Comparison of ENCODE assay signal across 8 cellular contexts in genomic region chrX:11724122-11725017, GRCh38. TPM values are rescaled to one million over a fixed set of nuclear protein-coding genes. Genes with fewer than 3 reads are reported as not detected.
DNase-seq lines count a peak whose midpoint lies in the region; ATAC-seq and TF ChIP-seq lines count a peak whose summit lies in the region.
"Had no signal": no experiment of that assay in that cellular context is flagged by ENCODE, and none has a peak within 500 bp of the region (broad histone marks: within the 10 kb centered on the region; RNA-seq: fewer than 3 reads in every experiment).

No MANE protein-coding gene starts in this region.

- no peaks in the 10 kb centered on the region for H3K36me3 ChIP-seq in OCI-LY1 (ENCODE audit: insufficient read depth, low read length)
- H3K36me3 ChIP-seq in naive thymus-derived CD4-positive, alpha-beta T cell (ENCODE audit: control insufficient read depth in 2 of 3, insufficient read depth in 3 of 3, low read length in 3 of 3), result no peaks in the 10 kb centered on the region

- intact Hi-C loops in naive thymus-derived CD4-positive, alpha-beta T cell (cut with micrococcal nuclease), result loop anchor here (1.0 to 5.0 kb wide), 3 partner anchors 46 to 1537 kb away; no protein-coding TSS in a partner anchor

- POLR2A ChIA-PET in naive thymus-derived CD4-positive, alpha-beta T cell (lab: Charles Lee), result no interaction called here

- H3K4me3 Mint-ChIP-seq in naive thymus-derived CD4-positive, alpha-beta T cell, result peak overlapping the region in 1 of 10 donors; percentile 27

- H3K79me2 ChIP-seq in OCI-LY1 (ENCODE audit: insufficient read depth, low read length), result no peaks in the 10 kb centered on the region

- peak; percentile 51 for ATAC-seq in naive thymus-derived CD4-positive, alpha-beta T cell

- no peaks in the 10 kb centered on the region for H3K4me1 ChIP-seq in OCI-LY1 (ENCODE audit: insufficient read depth, low read length, severe bottlenecking)
- no peaks in the 10 kb centered on the region for H3K4me1 ChIP-seq in naive thymus-derived CD4-positive, alpha-beta T cell (ENCODE audit: control insufficient read depth in 2 of 2, insufficient read depth in 2 of 2, low read length in 2 of 2)

- no peaks in the 10 kb centered on the region for H3K36me3 Mint-ChIP-seq in naive thymus-derived CD4-positive, alpha-beta T cell

- no peaks in the 10 kb centered on the region for H3K9me2 ChIP-seq in OCI-LY1 (ENCODE audit: low read depth, low read length)

- H3K27ac Mint-ChIP-seq in naive thymus-derived CD4-positive, alpha-beta T cell, result peak overlapping the region in 1 of 9 donors; percentile 24

- no peak overlapping the region for H3K27ac ChIP-seq in OCI-LY1 (ENCODE audit: low read depth, low read length, poor library complexity, severe bottlenecking)
- no peak overlapping the region for H3K27ac ChIP-seq in naive thymus-derived CD4-positive, alpha-beta T cell (ENCODE audit: low read depth, low read length)

- no peak overlapping the region for H2AFZ ChIP-seq in OCI-LY1 (ENCODE audit: low read length)

- peaks cover 0 to 5% (median 0%) of the 10 kb centered on the region in 7 donors for H3K4me1 Mint-ChIP-seq in naive thymus-derived CD4-positive, alpha-beta T cell

- peak; percentile 59 for TF ChIP-seq CTCF in OCI-LY1 (IDR thresholded peaks at IDR 0.05; ENCODE audit: low read length)

- H3K9me3 ChIP-seq in OCI-LY1 (ENCODE audit: low read length), result no peaks in the 10 kb centered on the region
- H3K9me3 ChIP-seq in naive thymus-derived CD4-positive, alpha-beta T cell (ENCODE audit: control insufficient read depth in 2 of 3, low read length in 3 of 3), result no peaks in the 10 kb centered on the region

- H3K27me3 ChIP-seq in OCI-LY1 (ENCODE audit: insufficient read depth, low read length), result no peaks in the 10 kb centered on the region
- H3K27me3 ChIP-seq in naive thymus-derived CD4-positive, alpha-beta T cell (ENCODE audit: control insufficient read depth in 2 of 2, insufficient read depth in 2 of 2, low read length in 2 of 2), result no peaks in the 10 kb centered on the region

- no peaks in the 10 kb centered on the region for H4K20me1 ChIP-seq in OCI-LY1 (ENCODE audit: insufficient read depth, low read length)

- no peaks in the 10 kb centered on the region for H3F3A ChIP-seq in OCI-LY1 (ENCODE audit: insufficient read depth, low read length)

- no peaks in the 10 kb centered on the region for H3K9me3 Mint-ChIP-seq in naive thymus-derived CD4-positive, alpha-beta T cell

- DNase-seq in DMS114 treated with DMSO at 0.1 percent for 48 hours (lab: John Stamatoyannopoulos, UW; ENCODE audit: unreplicated experiment) (peak; percentile 15), GM19240 (ENCODE audit: insufficient read length, low spot score) (peak; percentile 14), dermis microvascular lymphatic vessel endothelial cell (ENCODE audit: low read depth in 2 of 2) (peak; percentile 2 to 22), NCI-H774 (lab: John Stamatoyannopoulos, UW) (no peak)
- DNase-seq in naive thymus-derived CD4-positive, alpha-beta T cell, result peak in 6 of 9 donors; percentile 2 to 41 (median 34)
- no peak for DNase-seq in activated T-cell treated with anti-CD3 and anti-CD28 coated beads, Interleukin-2, amount 50 U/mL, for 48 hours

- CTCF ChIA-PET in naive thymus-derived CD4-positive, alpha-beta T cell (lab: Charles Lee), result interaction anchor here (0.8 kb wide), 1 partner anchor 18 kb away, joined by 3 read pairs; no protein-coding TSS in a partner anchor

- no peaks in the 10 kb centered on the region for H3K27me3 Mint-ChIP-seq in naive thymus-derived CD4-positive, alpha-beta T cell

- no peak overlapping the region for H3K4me2 ChIP-seq in OCI-LY1 (ENCODE audit: low read length)

- H3K9ac ChIP-seq in OCI-LY1 (ENCODE audit: low read length), result no peak overlapping the region

- no peak overlapping the region for H3K4me3 ChIP-seq in OCI-LY1 (ENCODE audit: low read depth, low read length, poor library complexity, severe bottlenecking)
- H3K4me3 ChIP-seq in naive thymus-derived CD4-positive, alpha-beta T cell (ENCODE audit: low read length), result no peak overlapping the region

RNA-seq across cellular contexts. Expression of gene MSL3, which starts 33.7 kb away (rescaled TPM):
- total RNA-seq in dermis microvascular lymphatic vessel endothelial cell, result 20.1 and 21.2 TPM in 2 replicates
- total RNA-seq in naive thymus-derived CD4-positive, alpha-beta T cell, result 100 to 1,000 TPM in 4 of 5 experiments, 10 to 100 TPM in 1; 66.3 to 164 (median 141) TPM
- polyA plus RNA-seq in naive thymus-derived CD4-positive, alpha-beta T cell, result 100 to 1,000 TPM in 1 of 2 donors, 10 to 100 TPM in 1; 76.2 to 118 TPM

RNA-seq across cellular contexts. Expression of gene ARHGAP6, which starts 58.6 kb away (rescaled TPM):
- total RNA-seq in dermis microvascular lymphatic vessel endothelial cell, result 0.39 and 0.76 TPM in 2 replicates
- total RNA-seq in naive thymus-derived CD4-positive, alpha-beta T cell, result under 1 TPM in 2 of 5 experiments, not detected in 3; 0.11 to 0.83 TPM
- polyA plus RNA-seq in naive thymus-derived CD4-positive, alpha-beta T cell, result not detected
- total RNA-seq: activated CD8-positive, alpha-beta memory T cell treated with anti-CD3 and anti-CD28 coated beads for 36 hours had no signal

Comparison
In these comparisons a context has a peak if more than half of its experiments do, and no peak if none do; other contexts are left out.
1. DNase-seq: peak in DMS114 treated with DMSO at 0.1 percent for 48 hours (single experiment), GM19240 (single experiment), dermis microvascular lymphatic vessel endothelial cell (2 of 2) and naive thymus-derived CD4-positive, alpha-beta T cell (6 of 9); none in NCI-H774 (single experiment) and activated T-cell treated with anti-CD3 and anti-CD28 coated beads, Interleukin-2, amount 50 U/mL, for 48 hours (0 of 2).